ENCODE assay signal across 13 cellular contexts in genomic region chr12:51924551-51925399, GRCh38. TPM values are rescaled to one million over a fixed set of nuclear protein-coding genes. Genes with fewer than 3 reads are reported as not detected.
DNase-seq lines count a peak whose midpoint lies in the region; ATAC-seq lines count a peak whose summit lies in the region.
"Had no signal": no experiment of that assay in that cellular context is flagged by ENCODE, and none has a peak within 500 bp of the region (broad histone marks: within the 10 kb centered on the region; RNA-seq: fewer than 3 reads in every experiment).

No MANE protein-coding gene starts in this region.

- intact Hi-C loops in sciatic nerve (cut with DNase I): no loop called here

- peak; percentile 75 for ATAC-seq in GM18498 (IDR thresholded peaks at IDR 0.05; ENCODE audit: unreplicated experiment)
- peak; percentile 56 for ATAC-seq in HG02588 (IDR thresholded peaks at IDR 0.05; ENCODE audit: unreplicated experiment)
- no peak for ATAC-seq in sciatic nerve
- no peak for ATAC-seq in GM21515 (IDR thresholded peaks at IDR 0.05; ENCODE audit: unreplicated experiment)
- no peak for ATAC-seq in HG03378 (IDR thresholded peaks at IDR 0.05; ENCODE audit: unreplicated experiment)

- peak; percentile 38 for DNase-seq in SK-N-DZ (ENCODE audit: low spot score)
- DNase-seq in sciatic nerve (ENCODE audit: low spot score): peak; percentile 34
- DNase-seq in activated naive CD4-positive, alpha-beta T cell treated with Interleukin-2 at 50 U/mL for 16 hours: no peak
- DNase-seq: COR-L47, cortex of kidney, NCI-H446 treated with DMSO at 0.1 percent for 48 hours, RPMI8226, substantia nigra had no signal

RNA-seq across cellular contexts. Expression of gene ACVRL1, which starts 17.5 kb away (rescaled TPM):
- polyA plus RNA-seq in SK-N-DZ (2014; cell fraction: cytosol; rRNA removed): 24.4 and 26.5 TPM in 2 replicates
- polyA plus RNA-seq in SK-N-DZ (2014; cell fraction: nucleus; rRNA removed): 25.3 and 33.4 TPM in 2 replicates
- 57.6 TPM for total RNA-seq in sciatic nerve

RNA-seq across cellular contexts. Expression of gene ACVR1B, which starts 26.7 kb away (rescaled TPM):
- 23.8 and 24.9 TPM in 2 replicates for polyA plus RNA-seq in SK-N-DZ (2014; cell fraction: cytosol; rRNA removed)
- 16.1 and 25.1 TPM in 2 replicates for polyA plus RNA-seq in SK-N-DZ (2014; cell fraction: nucleus; rRNA removed)
- 23.9 TPM for total RNA-seq in sciatic nerve

RNA-seq across cellular contexts. Expression of gene ANKRD33, which starts 36.9 kb away (rescaled TPM):
- polyA plus RNA-seq in SK-N-DZ (2014; cell fraction: cytosol; rRNA removed): 0.15 TPM in 1 of 2 replicates, not detected in the other
- 0.27 TPM in 1 of 2 replicates, not detected in the other for polyA plus RNA-seq in SK-N-DZ (2014; cell fraction: nucleus; rRNA removed)
- total RNA-seq in sciatic nerve: 0.76 TPM
- polyA plus RNA-seq: fibroblast of lung had no signal

Comparison
In these comparisons a context has a peak if more than half of its experiments do, and no peak if none do; other contexts are left out.
1. ATAC-seq: peak in GM18498 (single experiment) and HG02588 (single experiment); none in sciatic nerve (single experiment), GM21515 (single experiment) and HG03378 (single experiment).